ENCODE assay signal across 24 cellular contexts in the genomic region with DNA sequence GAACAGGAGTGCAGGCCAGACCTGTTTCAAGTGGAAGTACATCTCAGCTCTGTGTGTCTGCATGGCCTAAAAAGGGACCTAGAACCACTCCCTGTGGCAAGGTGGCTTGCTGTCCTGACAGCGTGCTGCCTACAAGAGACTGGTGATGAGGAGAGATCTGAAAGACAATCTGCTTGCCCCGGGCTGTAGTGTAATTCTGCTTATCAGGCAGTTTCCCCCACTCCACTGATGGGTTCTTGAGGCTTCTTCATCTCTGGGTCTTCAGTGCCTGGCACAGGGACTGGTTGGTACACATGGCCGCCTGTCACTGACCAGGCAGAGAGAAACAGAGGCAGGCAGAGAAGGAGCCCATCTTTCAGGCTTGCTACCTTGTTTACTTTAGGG. TPM values are rescaled to one million over a fixed set of nuclear protein-coding genes. Genes with fewer than 3 reads are reported as not detected.
DNase-seq lines count a peak whose midpoint lies in the region; ATAC-seq, FAIRE-seq and TF ChIP-seq lines count a peak whose summit lies in the region.
"Had no signal": no experiment of that assay in that cellular context is flagged by ENCODE, and none has a peak within 500 bp of the region (broad histone marks: within the 10 kb centered on the region; RNA-seq: fewer than 3 reads in every experiment).

No MANE protein-coding gene starts in this region.

- 85 to 89% methylated on average over 3 of the region's 3 CpGs for WGBS in upper lobe of left lung, 2 donors

- no peaks in the 10 kb centered on the region for H3K9me3 ChIP-seq in BE2C
- no peaks in the 10 kb centered on the region for H3K9me3 ChIP-seq in endothelial cell of umbilical vein (replicated peaks; ENCODE audit: control insufficient read depth, insufficient read depth, low read length)
- no peaks in the 10 kb centered on the region for H3K9me3 ChIP-seq in upper lobe of left lung
- H3K9me3 ChIP-seq in Karpas-422 (ENCODE audit: low read length): no peaks in the 10 kb centered on the region
- H3K9me3 ChIP-seq: vagina had no signal

- no TSS peak for BruUV-seq in endothelial cell of umbilical vein (replicated peaks; lab: Mats Ljungman, UMichigan)

- no peaks in the 10 kb centered on the region for H3K27me3 ChIP-seq in BE2C
- H3K27me3 ChIP-seq in endothelial cell of umbilical vein (ENCODE audit: control insufficient read depth in 2 of 2, insufficient read depth in 2 of 2, low read length in 2 of 2): no peaks in the 10 kb centered on the region
- H3K27me3 ChIP-seq in upper lobe of left lung: no peaks in the 10 kb centered on the region
- no peaks in the 10 kb centered on the region for H3K27me3 ChIP-seq in Karpas-422 (ENCODE audit: low read length)
- H3K27me3 ChIP-seq: brain microvascular endothelial cell, vagina had no signal

- H4K20me1 ChIP-seq in endothelial cell of umbilical vein (replicated peaks; ENCODE audit: control insufficient read depth, extremely low read depth, insufficient read depth, low read length): no peaks in the 10 kb centered on the region
- no peaks in the 10 kb centered on the region for H4K20me1 ChIP-seq in Karpas-422 (ENCODE audit: insufficient read depth, low read depth, low read length)

- H3K9ac ChIP-seq in endothelial cell of umbilical vein (replicated peaks; ENCODE audit: extremely low read depth, insufficient read depth, low read length) (no peak overlapping the region), Karpas-422 (ENCODE audit: low read length) (no peak overlapping the region)

- H3K9me2 ChIP-seq in Karpas-422 (replicated peaks; ENCODE audit: insufficient read depth, low read length): no peaks in the 10 kb centered on the region

- intact Hi-C loops in endothelial cell of umbilical vein (cut with micrococcal nuclease): no loop called here

- TF ChIP-seq EP300 in upper lobe of left lung (IDR thresholded peaks at IDR 0.05): no peak

- H3K4me3 ChIP-seq in BE2C (ENCODE audit: low read depth, low read length) (no peak overlapping the region), endothelial cell of umbilical vein (replicated peaks in 1 of 3; ENCODE audit: insufficient read depth in 1 of 3, low read depth in 1 of 3, low read length in 3 of 3) (no peak overlapping the region), upper lobe of left lung (no peak overlapping the region), Karpas-422 (ENCODE audit: low read length) (no peak overlapping the region)
- H3K4me3 ChIP-seq: SK-N-MC, vagina had no signal

- 0 out of 2 replicates have a peak overlapping the region, but pooled peaks have one; percentile 10 for H3K27ac Mint-ChIP-seq in HFFc6
- H3K27ac Mint-ChIP-seq in neural crest cell (ENCODE audit: unreplicated experiment): peak overlapping the region; percentile 37
- H3K27ac Mint-ChIP-seq: CD14-positive monocyte; T-helper 1 cell treated with Interleukin-12 subunit alpha and Interleukin-12 subunit beta and Interleukin-4 antibody, amounts not matched to agents 30 μg/mL and 1 μg/mL, for 36 hours had no signal

- H3K27ac ChIP-seq in endothelial cell of umbilical vein (ENCODE audit: insufficient read depth, low read depth, low read length) (no peak overlapping the region), upper lobe of left lung (peak overlapping the region in 2 of 4 donors; percentile 41 to 72), Karpas-422 (ENCODE audit: low read length) (no peak overlapping the region)
- H3K27ac ChIP-seq: brain microvascular endothelial cell, SK-N-MC, vagina had no signal

- dilution Hi-C loops in endothelial cell of umbilical vein (cut with MboI; ENCODE audit: extremely low pct_ligation_motif_present, low sequenced_read_pairs): no loop called here

- no peaks in the 10 kb centered on the region for H3K9me1 ChIP-seq in endothelial cell of umbilical vein (replicated peaks; ENCODE audit: control insufficient read depth, extremely low read depth, insufficient read depth, low read length)

- peaks cover 19% of the 10 kb centered on the region for H3K4me1 Mint-ChIP-seq in HFFc6 (ENCODE audit: low read depth)
- peaks cover 72% of the 10 kb centered on the region for H3K4me1 Mint-ChIP-seq in neural crest cell

- CTCF ChIA-PET in endothelial cell of umbilical vein (lab: Charles Lee): interaction anchor here (1.4 kb wide), 1 partner anchor 62 kb away, joined by 3 read pairs; no protein-coding TSS in a partner anchor

- POLR2A ChIA-PET in endothelial cell of umbilical vein (lab: Charles Lee): no interaction called here

- H3K36me3 Mint-ChIP-seq in HFFc6 (ENCODE audit: low read depth): peaks cover 57% of the 10 kb centered on the region
- H3K36me3 Mint-ChIP-seq in neural crest cell (ENCODE audit: low read depth): peaks cover 11% of the 10 kb centered on the region

- H3K27me3 Mint-ChIP-seq in HFFc6 (ENCODE audit: insufficient read depth) (no peaks in the 10 kb centered on the region; the same call in none of the 2 replicates), neural crest cell (ENCODE audit: low read depth) (peaks cover 36% of the 10 kb centered on the region)
- H3K27me3 Mint-ChIP-seq: naive B cell had no signal

- ATAC-seq in GM18868 (IDR thresholded peaks at IDR 0.05; ENCODE audit: unreplicated experiment) (no peak), upper lobe of left lung (ENCODE audit: low FRiP score in 2 of 2) (no peak)
- ATAC-seq: left colon had no signal

- H3K4me1 ChIP-seq in BE2C: peaks cover 24% of the 10 kb centered on the region
- peaks cover 7% of the 10 kb centered on the region for H3K4me1 ChIP-seq in endothelial cell of umbilical vein (ENCODE audit: control insufficient read depth, extremely low read depth, insufficient read depth, low read length)
- peaks cover 45 to 49% (median 48%) of the 10 kb centered on the region in 4 donors for H3K4me1 ChIP-seq in upper lobe of left lung
- H3K4me1 ChIP-seq in Karpas-422 (ENCODE audit: low read length): peaks cover 19% of the 10 kb centered on the region

- no peak for TF ChIP-seq CTCF in BE2C (IDR thresholded peaks at IDR 0.05; ENCODE audit: low read depth, low read length)
- TF ChIP-seq CTCF in HFFc6 (IDR thresholded peaks at IDR 0.05): no peak
- no peak for TF ChIP-seq CTCF in endothelial cell of umbilical vein (IDR thresholded peaks at IDR 0.05; ENCODE audit: extremely low read depth in 1 of 2, insufficient read depth in 1 of 2, low read depth in 1 of 2, low read length in 2 of 2)
- TF ChIP-seq CTCF in neural crest cell (conservative IDR thresholded peaks at IDR 0.05): no peak
- TF ChIP-seq CTCF in GM10266 (IDR thresholded peaks at IDR 0.05; ENCODE audit: control insufficient read depth, insufficient read depth, low read depth, missing control alignments): no peak
- no peak for TF ChIP-seq CTCF in upper lobe of left lung (IDR thresholded peaks at IDR 0.05)

- H3K79me2 ChIP-seq in endothelial cell of umbilical vein (ENCODE audit: control insufficient read depth, insufficient read depth, low read length) (no peaks in the 10 kb centered on the region), Karpas-422 (ENCODE audit: low read length) (peaks cover 23% of the 10 kb centered on the region)

- H3K36me3 ChIP-seq in BE2C: peaks cover 14% of the 10 kb centered on the region
- H3K36me3 ChIP-seq in endothelial cell of umbilical vein (ENCODE audit: control insufficient read depth in 2 of 2, extremely low read depth in 1 of 2, insufficient read depth in 2 of 2, low read length in 2 of 2): peaks cover 13 to 35% of the 10 kb centered on the region in 2 experiments
- peaks cover 5 to 95% (median 48%) of the 10 kb centered on the region in 4 donors for H3K36me3 ChIP-seq in upper lobe of left lung
- peaks cover 88% of the 10 kb centered on the region for H3K36me3 ChIP-seq in Karpas-422 (ENCODE audit: insufficient read depth, low read length)

- peak; percentile 37 for FAIRE-seq in endothelial cell of umbilical vein (lab: Jason Lieb, UNC)

- H3K4me2 ChIP-seq in endothelial cell of umbilical vein (ENCODE audit: insufficient read depth, low read length): no peak overlapping the region
- no peak overlapping the region for H3K4me2 ChIP-seq in Karpas-422 (ENCODE audit: low read depth, low read length, poor library complexity, severe bottlenecking)

- H3K4me3 Mint-ChIP-seq in HFFc6 (no peak overlapping the region), neural crest cell (no peak overlapping the region)
- H3K4me3 Mint-ChIP-seq: CD14-positive monocyte; naive B cell; T-helper 1 cell treated with Interleukin-12 subunit alpha and Interleukin-12 subunit beta and Interleukin-4 antibody, amounts not matched to agents 30 μg/mL and 1 μg/mL, for 36 hours had no signal

- TF ChIP-seq POLR2A in endothelial cell of umbilical vein (IDR thresholded peaks at IDR 0.05; ENCODE audit: low read depth, low read length): no peak
- no peak for TF ChIP-seq POLR2A in upper lobe of left lung (IDR thresholded peaks at IDR 0.05)

- H3K9me3 Mint-ChIP-seq in HFFc6: no peaks in the 10 kb centered on the region
- no peaks in the 10 kb centered on the region for H3K9me3 Mint-ChIP-seq in neural crest cell
- H3K9me3 Mint-ChIP-seq: CD14-positive monocyte; naive B cell; T-helper 1 cell treated with Interleukin-12 subunit alpha and Interleukin-12 subunit beta and Interleukin-4 antibody, amounts not matched to agents 30 μg/mL and 1 μg/mL, for 36 hours had no signal

- H2AFZ ChIP-seq in endothelial cell of umbilical vein (ENCODE audit: low read depth, low read length) (no peak overlapping the region), Karpas-422 (ENCODE audit: low read length) (no peak overlapping the region)

- DNase-seq in BE2C (peak; percentile 56), HFFc6 (no peak), endothelial cell of umbilical vein (ENCODE audit: low read depth, low spot score) (no peak), neural crest cell (ENCODE audit: low read depth, low spot score) (no peak), GM10266 (ENCODE audit: extremely low spot score) (no peak), upper lobe of left lung (no peak), Karpas-422 (no peak)
- DNase-seq: activated CD4-positive, alpha-beta T cell treated with anti-CD3 and anti-CD28 coated beads for 1 hour; activated CD8-positive, alpha-beta memory T cell treated with anti-CD3 and anti-CD28 coated beads for 24 hours; activated gamma-delta T cell; brain microvascular endothelial cell; effector CD8-positive, alpha-beta T cell; EL; GOT3; naive B cell; NCI-H146; RPMI8226; stimulated activated CD4-positive, alpha-beta T cell treated with anti-CD3 and anti-CD28 coated beads, Interleukin-2, amount 100 ng/mL, for 48 hours had no signal

RNA-seq across cellular contexts. Expression of a gene that starts 57.6 kb away (rescaled TPM):
- 7.1 TPM for polyA plus RNA-seq in BE2C (2012; ENCODE audit: insufficient read depth, insufficient read length, low read depth)
- total RNA-seq in HFFc6 (2021; fragmentation: NEBNext Ultra II Directional; extraction: Animal tissue kit (Norgen Biotek cat#: 25700)): 100 to 1,000 TPM in 4 of 6 experiments, 10 to 100 TPM in 2; 88.6 to 126 (median 105) TPM
- total RNA-seq in endothelial cell of umbilical vein: 87.0 and 106 TPM in 2 replicates
- polyA plus RNA-seq in endothelial cell of umbilical vein: 40.9 and 50.1 TPM in 2 replicates
- polyA plus RNA-seq in endothelial cell of umbilical vein (2011; cell fraction: cytosol; rRNA removed): 40.6 and 42.2 TPM in 2 replicates
- polyA plus RNA-seq in endothelial cell of umbilical vein (2011; cell fraction: nucleus; rRNA removed): 50.1 and 53.9 TPM in 2 replicates
- polyA plus RNA-seq in endothelial cell of umbilical vein (2012): 54.3 and 76.5 TPM in 2 replicates
- polyA minus RNA-seq in endothelial cell of umbilical vein: 131 and 134 TPM in 2 replicates
- polyA minus RNA-seq in endothelial cell of umbilical vein (2011; cell fraction: cytosol; rRNA and poly(A)+ RNA removed): 39.0 TPM
- 47.2 and 83.6 TPM in 2 replicates for polyA minus RNA-seq in endothelial cell of umbilical vein (2011; cell fraction: nucleus; rRNA and poly(A)+ RNA removed)
- total RNA-seq in neural crest cell: 32.0 and 33.8 TPM in 2 replicates
- 100 to 1,000 TPM in 3 of 6 donors, 10 to 100 TPM in 3; 45.1 to 168 (median 100) TPM for total RNA-seq in upper lobe of left lung
- 57.3 and 57.9 TPM in 2 replicates for total RNA-seq in Karpas-422 (2014; rRNA removed; shearing (Covaris generic); ENCODE audit: low replicate concordance)
